1 cellular context compared by ENCODE assay signal in the genomic region with DNA sequence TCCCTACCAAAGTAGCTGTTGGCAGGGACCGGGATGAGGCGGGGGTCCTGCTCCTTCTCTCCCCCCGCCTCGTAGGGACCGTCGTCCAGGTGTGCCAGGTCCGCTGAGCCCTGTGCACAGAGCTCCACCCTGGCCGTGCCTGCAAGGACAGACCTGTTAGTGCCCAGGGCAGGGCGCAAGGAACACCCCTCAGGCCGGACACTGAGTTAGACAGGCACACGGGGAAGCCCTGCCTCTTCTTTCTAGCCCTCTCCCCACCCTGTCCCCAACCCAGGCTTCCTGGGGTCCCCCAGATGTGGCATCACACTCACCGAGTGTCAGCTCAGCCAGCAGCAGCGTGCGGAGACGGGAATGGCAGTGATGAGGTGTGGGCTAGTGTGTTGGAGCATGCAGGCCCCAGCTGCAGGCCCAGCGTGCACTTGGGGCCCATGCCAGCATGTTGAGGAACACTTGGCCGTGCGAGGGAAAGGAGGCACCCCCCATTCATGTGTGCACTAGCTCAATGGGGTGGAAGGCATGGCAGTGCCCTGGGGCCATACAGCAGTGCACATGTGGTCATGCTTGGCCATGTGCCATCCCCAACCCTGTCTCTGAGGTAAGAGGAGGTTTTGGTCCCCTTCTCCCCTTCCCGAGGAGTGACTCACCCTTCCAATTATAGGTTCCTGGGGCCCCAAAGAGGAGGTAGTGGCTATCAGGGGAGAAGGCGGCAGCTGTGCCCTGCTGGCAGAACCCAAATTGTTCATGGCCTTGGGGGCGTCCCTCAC.
TF ChIP-seq lines count a peak whose summit lies in the region.

No MANE protein-coding gene starts in this region.

TF ChIP-seq in HEK293, 187 proteins besides CTCF, POLR2A, EP300 and RAD21 (continued from another document):
- TF ChIP-seq, protein P1, sequence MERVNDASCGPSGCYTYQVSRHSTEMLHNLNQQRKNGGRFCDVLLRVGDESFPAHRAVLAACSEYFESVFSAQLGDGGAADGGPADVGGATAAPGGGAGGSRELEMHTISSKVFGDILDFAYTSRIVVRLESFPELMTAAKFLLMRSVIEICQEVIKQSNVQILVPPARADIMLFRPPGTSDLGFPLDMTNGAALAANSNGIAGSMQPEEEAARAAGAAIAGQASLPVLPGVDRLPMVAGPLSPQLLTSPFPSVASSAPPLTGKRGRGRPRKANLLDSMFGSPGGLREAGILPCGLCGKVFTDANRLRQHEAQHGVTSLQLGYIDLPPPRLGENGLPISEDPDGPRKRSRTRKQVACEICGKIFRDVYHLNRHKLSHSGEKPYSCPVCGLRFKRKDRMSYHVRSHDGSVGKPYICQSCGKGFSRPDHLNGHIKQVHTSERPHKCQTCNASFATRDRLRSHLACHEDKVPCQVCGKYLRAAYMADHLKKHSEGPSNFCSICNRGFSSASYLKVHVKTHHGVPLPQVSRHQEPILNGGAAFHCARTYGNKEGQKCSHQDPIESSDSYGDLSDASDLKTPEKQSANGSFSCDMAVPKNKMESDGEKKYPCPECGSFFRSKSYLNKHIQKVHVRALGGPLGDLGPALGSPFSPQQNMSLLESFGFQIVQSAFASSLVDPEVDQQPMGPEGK (tag by site-specific recombination; IDR thresholded peaks at IDR 0.05), result peak; percentile 79
- TF ChIP-seq, protein P2, sequence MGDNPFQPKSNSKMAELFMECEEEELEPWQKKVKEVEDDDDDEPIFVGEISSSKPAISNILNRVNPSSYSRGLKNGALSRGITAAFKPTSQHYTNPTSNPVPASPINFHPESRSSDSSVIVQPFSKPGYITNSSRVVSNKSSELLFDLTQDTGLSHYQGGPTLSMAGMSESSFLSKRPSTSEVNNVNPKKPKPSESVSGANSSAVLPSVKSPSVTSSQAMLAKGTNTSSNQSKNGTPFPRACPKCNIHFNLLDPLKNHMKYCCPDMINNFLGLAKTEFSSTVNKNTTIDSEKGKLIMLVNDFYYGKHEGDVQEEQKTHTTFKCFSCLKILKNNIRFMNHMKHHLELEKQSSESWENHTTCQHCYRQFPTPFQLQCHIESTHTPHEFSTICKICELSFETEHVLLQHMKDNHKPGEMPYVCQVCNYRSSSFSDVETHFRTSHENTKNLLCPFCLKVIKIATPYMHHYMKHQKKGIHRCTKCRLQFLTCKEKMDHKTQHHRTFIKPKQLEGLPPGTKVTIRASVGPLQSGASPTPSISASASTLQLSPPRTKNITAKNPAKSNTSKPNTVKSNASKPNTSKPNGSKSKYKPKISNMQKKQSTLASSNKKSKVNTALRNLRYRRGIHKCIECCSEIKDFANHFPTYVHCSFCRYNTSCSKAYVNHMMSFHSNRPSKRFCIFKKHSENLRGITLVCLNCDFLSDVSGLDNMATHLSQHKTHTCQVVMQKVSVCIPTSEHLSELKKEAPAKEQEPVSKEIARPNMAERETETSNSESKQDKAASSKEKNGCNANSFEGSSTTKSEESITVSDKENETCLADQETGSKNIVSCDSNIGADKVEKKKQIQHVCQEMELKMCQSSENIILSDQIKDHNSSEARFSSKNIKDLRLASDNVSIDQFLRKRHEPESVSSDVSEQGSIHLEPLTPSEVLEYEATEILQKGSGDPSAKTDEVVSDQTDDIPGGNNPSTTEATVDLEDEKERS (tag by site-specific recombination; IDR thresholded peaks at IDR 0.05), result 0 out of 2 replicates have a peak, but pooled peaks have one; percentile 55
- TF ChIP-seq ZNF585B (tag by site-specific recombination; IDR thresholded peaks at IDR 0.05) (no peak), ZFP37 (tag by site-specific recombination; IDR thresholded peaks at IDR 0.05) (peak; percentile 43; the same call in 1 of the 2 replicates)
